21 cellular contexts compared by ENCODE assay signal in genomic region chr17:46741122-46741725, GRCh38.
DNase-seq lines count a peak whose midpoint lies in the region; ATAC-seq and TF ChIP-seq lines count a peak whose summit lies in the region.
"Had no signal": no experiment of that assay in that cellular context is flagged by ENCODE, and none has a peak within 500 bp of the region (broad histone marks: within the 10 kb centered on the region; RNA-seq: fewer than 3 reads in every experiment).

No MANE protein-coding gene starts in this region.

- intact Hi-C loops in upper lobe of right lung (cut with DNase I), result no loop called here

- H3K4me3 Mint-ChIP-seq in WTC11, result no peak overlapping the region
- H3K4me3 Mint-ChIP-seq: CD8-positive, alpha-beta T cell had no signal

- no peak for DNase-seq in SK-N-SH
- DNase-seq in WTC11 (ENCODE audit: low spot score), result no peak
- DNase-seq in mesendoderm, result no peak
- no peak for DNase-seq in SKM-1 (lab: John Stamatoyannopoulos, UW; ENCODE audit: unreplicated experiment)
- DNase-seq in pons (ENCODE audit: low spot score), result no peak
- DNase-seq in upper lobe of right lung, result no peak
- DNase-seq: AML-193; C1 segment of cervical spinal cord; CD8-positive, alpha-beta T cell; GDM1; KBM-7; NCI-H1092; NCI-H1436; NCI-H187 treated with DMSO at 0.1 percent for 48 hours; NCI-H2107; NCI-H446 treated with DMSO at 0.1 percent for 48 hours; NCI-H526 treated with DMSO at 0.1 percent for 48 hours; Right ventricle myocardium superior had no signal

- H3K27ac Mint-ChIP-seq in WTC11, result 0 out of 2 replicates have a peak overlapping the region, but pooled peaks have one; percentile 42
- H3K27ac Mint-ChIP-seq: CD8-positive, alpha-beta T cell had no signal

- no peak overlapping the region for H4K8ac ChIP-seq in mesendoderm (ENCODE audit: low read depth, low read length)

- TF ChIP-seq CTCF in SK-N-SH (IDR thresholded peaks at IDR 0.05) (no peak), WTC11 (IDR thresholded peaks at IDR 0.05) (no peak), upper lobe of right lung (IDR thresholded peaks at IDR 0.05) (no peak)

- TF ChIP-seq EP300 in SK-N-SH (IDR thresholded peaks at IDR 0.05; ENCODE audit: borderline replicate concordance in 1 of 2, low read depth in 1 of 2, low read length in 1 of 2), result no peak

- no peaks in the 10 kb centered on the region for H3K36me3 Mint-ChIP-seq in WTC11

- H3K4me1 ChIP-seq in SK-N-SH (ENCODE audit: control insufficient read depth in 1 of 2, insufficient read depth in 2 of 2, low read depth in 1 of 2, low read length in 1 of 2) (peaks cover 8 to 44% of the 10 kb centered on the region in 2 experiments), mesendoderm (ENCODE audit: control insufficient read depth, low read depth, low read length) (peaks cover 6% of the 10 kb centered on the region), upper lobe of right lung (no peaks in the 10 kb centered on the region)

- no peaks in the 10 kb centered on the region for H3K79me1 ChIP-seq in mesendoderm (ENCODE audit: low read length)

- H3K79me2 ChIP-seq in SK-N-SH (ENCODE audit: insufficient read depth), result no peaks in the 10 kb centered on the region
- H3K79me2 ChIP-seq in mesendoderm (ENCODE audit: control insufficient read depth, insufficient read depth, low read length), result no peaks in the 10 kb centered on the region

- peak overlapping the region; percentile 22 for H3K56ac ChIP-seq in mesendoderm (ENCODE audit: low read length)

- H2AK5ac ChIP-seq in mesendoderm (ENCODE audit: low read length), result no peak overlapping the region

- no peak overlapping the region for H2AFZ ChIP-seq in SK-N-SH (ENCODE audit: low read depth)

- H3K27me3 Mint-ChIP-seq in WTC11 (ENCODE audit: low read depth), result no peaks in the 10 kb centered on the region

- H4K20me1 ChIP-seq in SK-N-SH (ENCODE audit: insufficient read depth), result no peaks in the 10 kb centered on the region

- H3K9me2 ChIP-seq in SK-N-SH, result no peaks in the 10 kb centered on the region

- ATAC-seq in SK-N-SH treated with all-trans-retinoic acid at 6 μM for 48 hours (no peak), WTC11 (no peak), upper lobe of right lung (no peak)
- no peak for ATAC-seq in activated CD4-positive, CD25-positive, alpha-beta regulatory T cell treated with anti-CD3 and anti-CD28 coated beads, Interleukin-2, amount 50 U/mL, for 24 hours
- ATAC-seq: CD8-positive, alpha-beta T cell had no signal

- whole genome bisulfite sequencing in SK-N-SH (ENCODE audit: low lambda C conversion rate), result 89% methylated on average over 2 of the region's 2 CpGs
- no CpG with 5 or more reads among the region's 2 CpGs for WGBS in mesendoderm (ENCODE audit: extremely low coverage, insufficient coverage, low lambda C conversion rate)

- no peak overlapping the region for H3K4me3 ChIP-seq in SK-N-SH (ENCODE audit: low read depth in 2 of 2, low read length in 1 of 2)
- H3K4me3 ChIP-seq in mesendoderm (ENCODE audit: low read length), result no peak overlapping the region
- no peak overlapping the region for H3K4me3 ChIP-seq in upper lobe of right lung

- H2BK15ac ChIP-seq in mesendoderm (replicated peaks; ENCODE audit: low read depth), result no peak overlapping the region

- peak overlapping the region; percentile 81 for H3K18ac ChIP-seq in mesendoderm (ENCODE audit: low read length)

- CTCF ChIA-PET in SK-N-SH (lab: Yijun Ruan, JAX) (interaction anchor here (1.1 kb wide), 1 partner anchor 25 kb away, joined by 3 read pairs; no protein-coding TSS in a partner anchor), WTC11 (lab: Charles Lee) (interaction anchor here (0.8 kb wide), 1 partner anchor 10 kb away, joined by 3 read pairs; no protein-coding TSS in a partner anchor)

- TF ChIP-seq RAD21 in SK-N-SH (IDR thresholded peaks at IDR 0.05; ENCODE audit: low read length), result no peak

- no peak overlapping the region for H3K4ac ChIP-seq in mesendoderm (ENCODE audit: low read depth, low read length)

- no peak overlapping the region for H2BK5ac ChIP-seq in mesendoderm (ENCODE audit: low read length)

- no peak overlapping the region for H3K23ac ChIP-seq in mesendoderm (ENCODE audit: low read length)

- no peaks in the 10 kb centered on the region for H3K27me3 ChIP-seq in SK-N-SH (ENCODE audit: insufficient read depth)
- H3K27me3 ChIP-seq in mesendoderm (ENCODE audit: insufficient read depth, low read length, poor library complexity), result no peaks in the 10 kb centered on the region
- no peaks in the 10 kb centered on the region for H3K27me3 ChIP-seq in upper lobe of right lung

- no peak overlapping the region for H4K5ac ChIP-seq in mesendoderm (ENCODE audit: low read length)

- H3F3A ChIP-seq in SK-N-SH (replicated peaks; ENCODE audit: insufficient read depth), result peaks cover 28% of the 10 kb centered on the region

- H2BK120ac ChIP-seq in mesendoderm (ENCODE audit: low read depth, low read length), result no peak overlapping the region

- POLR2A ChIA-PET in SK-N-SH (lab: Yijun Ruan, JAX), result no interaction called here
- POLR2A ChIA-PET in WTC11 (lab: Charles Lee), result no interaction called here

- peak overlapping the region; percentile 25 to 71; a peak in 2 of 4 replicates for H3K27ac ChIP-seq in SK-N-SH (ENCODE audit: low read depth in 2 of 2, low read length in 1 of 2)
- H3K27ac ChIP-seq in mesendoderm (ENCODE audit: low read depth, low read length), result no peak overlapping the region
- H3K27ac ChIP-seq in upper lobe of right lung, result no peak overlapping the region
- H3K27ac ChIP-seq: 22Rv1 had no signal

- peak overlapping the region; percentile 27 for H3K4me2 ChIP-seq in SK-N-SH
- H3K4me2 ChIP-seq in mesendoderm (ENCODE audit: low read length), result no peak overlapping the region

- H3K4me1 Mint-ChIP-seq in WTC11, result peaks cover 11% of the 10 kb centered on the region; the same call in 1 of the 2 replicates

- peaks cover 0 to 7% of the 10 kb centered on the region in 2 experiments for H3K36me3 ChIP-seq in SK-N-SH (replicated peaks in 1 of 2; ENCODE audit: control insufficient read depth in 1 of 2, insufficient read depth in 2 of 2, low read length in 1 of 2)
- no peaks in the 10 kb centered on the region for H3K36me3 ChIP-seq in mesendoderm (ENCODE audit: control insufficient read depth, insufficient read depth, low read length)
- H3K36me3 ChIP-seq in upper lobe of right lung, result no peaks in the 10 kb centered on the region

- H3K9me3 ChIP-seq in SK-N-SH, result no peaks in the 10 kb centered on the region
- H3K9me3 ChIP-seq in upper lobe of right lung, result no peaks in the 10 kb centered on the region

- no peak overlapping the region for H3K9ac ChIP-seq in SK-N-SH
- no peak overlapping the region for H3K9ac ChIP-seq in mesendoderm (ENCODE audit: low read length)

- no peaks in the 10 kb centered on the region for H3K9me3 Mint-ChIP-seq in WTC11
- H3K9me3 Mint-ChIP-seq: CD8-positive, alpha-beta T cell had no signal

TF ChIP-seq in SK-N-SH, 30 proteins besides CTCF, POLR2A, EP300 and RAD21:
- TF ChIP-seq PBX3 (IDR thresholded peaks at IDR 0.05) (0 out of 2 replicates have a peak, but pooled peaks have one; percentile 15), MEF2A (IDR thresholded peaks at IDR 0.05; ENCODE audit: borderline replicate concordance, low read depth) (no peak)
TF ChIP-seq in SK-N-SH: peak in this region for 1.

TF ChIP-seq in SK-N-SH treated with all-trans-retinoic acid at 6 μM for 48 hours, 23 proteins besides CTCF, POLR2A, EP300 and RAD21 (continues in another document):
- no peak for TF ChIP-seq BACH2 (CRISPR knock-in tag; IDR thresholded peaks at IDR 0.05; ENCODE audit: borderline replicate concordance)
- TF ChIP-seq ZFP3 (CRISPR knock-in tag; IDR thresholded peaks at IDR 0.05), result no peak
- no peak for TF ChIP-seq TCF4 (CRISPR knock-in tag; IDR thresholded peaks at IDR 0.05; ENCODE audit: borderline replicate concordance)
- no peak for TF ChIP-seq ESRRG (CRISPR knock-in tag; IDR thresholded peaks at IDR 0.05)
- TF ChIP-seq ZNF565 (CRISPR knock-in tag; conservative IDR thresholded peaks at IDR 0.05; ENCODE audit: low read depth), result no peak
- no peak for TF ChIP-seq TOX (CRISPR knock-in tag; IDR thresholded peaks at IDR 0.05; ENCODE audit: borderline replicate concordance)
- TF ChIP-seq, protein P1, sequence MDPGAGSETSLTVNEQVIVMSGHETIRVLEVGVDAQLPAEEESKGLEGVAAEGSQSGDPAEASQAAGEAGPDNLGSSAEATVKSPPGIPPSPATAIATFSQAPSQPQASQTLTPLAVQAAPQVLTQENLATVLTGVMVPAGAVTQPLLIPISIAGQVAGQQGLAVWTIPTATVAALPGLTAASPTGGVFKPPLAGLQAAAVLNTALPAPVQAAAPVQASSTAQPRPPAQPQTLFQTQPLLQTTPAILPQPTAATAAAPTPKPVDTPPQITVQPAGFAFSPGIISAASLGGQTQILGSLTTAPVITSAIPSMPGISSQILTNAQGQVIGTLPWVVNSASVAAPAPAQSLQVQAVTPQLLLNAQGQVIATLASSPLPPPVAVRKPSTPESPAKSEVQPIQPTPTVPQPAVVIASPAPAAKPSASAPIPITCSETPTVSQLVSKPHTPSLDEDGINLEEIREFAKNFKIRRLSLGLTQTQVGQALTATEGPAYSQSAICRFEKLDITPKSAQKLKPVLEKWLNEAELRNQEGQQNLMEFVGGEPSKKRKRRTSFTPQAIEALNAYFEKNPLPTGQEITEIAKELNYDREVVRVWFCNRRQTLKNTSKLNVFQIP (CRISPR knock-in tag; IDR thresholded peaks at IDR 0.05; ENCODE audit: borderline replicate concordance, low read depth), result no peak
- TF ChIP-seq SNAI2 (CRISPR knock-in tag; IDR thresholded peaks at IDR 0.05), result no peak

TF ChIP-seq in WTC11, 78 proteins besides CTCF, POLR2A, EP300 and RAD21 (continues in another document):
- TF ChIP-seq RORB (CRISPR knock-in tag; IDR thresholded peaks at IDR 0.05), result no peak
- no peak for TF ChIP-seq NR3C1 (CRISPR knock-in tag; conservative IDR thresholded peaks at IDR 0.05; ENCODE audit: low read depth)
- no peak for TF ChIP-seq TEAD1 (CRISPR knock-in tag; IDR thresholded peaks at IDR 0.05)

Comparison
In these comparisons a context has a peak if more than half of its experiments do, and no peak if none do; other contexts are left out.
1. H3K27ac ChIP-seq: peak in SK-N-SH (2 of 2); none in mesendoderm (single experiment) and upper lobe of right lung (single experiment).